Comparison of ENCODE assay signal across 9 cellular contexts in the genomic region with DNA sequence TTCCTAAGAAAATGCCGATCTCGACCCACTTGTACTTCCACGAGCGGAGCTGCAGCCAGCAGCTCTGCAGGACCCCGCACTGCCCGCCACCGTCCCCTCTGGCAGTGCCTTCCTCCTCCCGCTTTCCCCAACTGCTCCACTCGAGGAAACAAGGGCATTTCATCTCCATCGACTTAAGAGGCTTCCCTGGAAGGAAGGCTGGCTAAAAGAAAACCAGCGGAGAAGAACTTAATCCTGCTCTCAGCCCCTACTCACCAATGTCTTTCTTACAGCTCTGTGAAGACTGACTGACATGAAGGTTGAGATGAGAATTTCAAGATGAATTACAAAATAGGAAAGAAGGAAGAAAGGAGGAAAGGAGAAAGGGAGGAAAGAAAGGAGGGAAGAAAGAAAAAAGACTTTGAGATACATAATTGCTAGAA. TPM values are rescaled to one million over a fixed set of nuclear protein-coding genes. Genes with fewer than 3 reads are reported as not detected.
DNase-seq lines count a peak whose midpoint lies in the region; ATAC-seq and TF ChIP-seq lines count a peak whose summit lies in the region.
"Had no signal": no experiment of that assay in that cellular context is flagged by ENCODE, and none has a peak within 500 bp of the region (broad histone marks: within the 10 kb centered on the region; RNA-seq: fewer than 3 reads in every experiment).

No MANE protein-coding gene starts in this region.

- TF ChIP-seq CTCF in vagina (IDR thresholded peaks at IDR 0.05) = no peak

- H3K27me3 ChIP-seq in duodenal mucosa (ENCODE audit: control insufficient read depth in 1 of 2, insufficient read depth in 2 of 2, low read length in 2 of 2) = peaks cover 16 to 20% of the 10 kb centered on the region in 2 donors
- peaks cover 6 to 20% of the 10 kb centered on the region in 2 donors for H3K27me3 ChIP-seq in mucosa of rectum (ENCODE audit: control insufficient read depth in 2 of 2, insufficient read depth in 2 of 2, low read length in 2 of 2)
- H3K27me3 ChIP-seq in vagina = no peaks in the 10 kb centered on the region

- H3K4me1 Mint-ChIP-seq in activated naive CD4-positive, alpha-beta T cell treated with anti-CD3 and anti-CD28 coated beads, Interleukin-2, amount 50 U/mL, for 24 hours = peaks cover 15% of the 10 kb centered on the region

- peaks cover 47% of the 10 kb centered on the region for H3K27me3 Mint-ChIP-seq in activated naive CD4-positive, alpha-beta T cell treated with anti-CD3 and anti-CD28 coated beads, Interleukin-2, amount 50 U/mL, for 24 hours

- DNase-seq in activated naive CD4-positive, alpha-beta T cell treated with anti-CD3 and anti-CD28 coated beads, Interleukin-2, amount 50 U/mL, for 16 hours = no peak
- no peak for DNase-seq in vagina (ENCODE audit: extremely low spot score in 2 of 2)
- DNase-seq in activated CD4-positive, CD25-positive, alpha-beta regulatory T cell (lab: John Stamatoyannopoulos, UW) = no peak
- DNase-seq in ACHN = no peak
- DNase-seq: NCI-H510A treated with DMSO at 0.1 percent for 48 hours had no signal

- H3K4me1 ChIP-seq in duodenal mucosa (ENCODE audit: control insufficient read depth in 1 of 2, insufficient read depth in 2 of 2, low read length in 2 of 2) = peaks cover 5 to 8% of the 10 kb centered on the region in 2 donors
- H3K4me1 ChIP-seq in mucosa of rectum (ENCODE audit: control insufficient read depth in 2 of 2, insufficient read depth in 2 of 2, low read length in 2 of 2) = peaks cover 0 to 4% of the 10 kb centered on the region in 2 donors
- H3K4me1 ChIP-seq in vagina = peaks cover 16% of the 10 kb centered on the region

- H3K4me3 ChIP-seq in duodenal mucosa (ENCODE audit: low read depth in 1 of 2, low read length in 2 of 2) (peak overlapping the region; percentile 70 to 71), mucosa of rectum (ENCODE audit: low read length in 2 of 2) (peak overlapping the region; percentile 48 to 62), vagina (peak overlapping the region; percentile 54 to 55)

- peak overlapping the region; percentile 22 to 55 for H3K9ac ChIP-seq in duodenal mucosa (ENCODE audit: low read depth in 1 of 2, low read length in 2 of 2)
- H3K9ac ChIP-seq in mucosa of rectum (ENCODE audit: low read depth in 1 of 2, low read length in 2 of 2) = no peak overlapping the region

- no peak for ATAC-seq in GM18907 (IDR thresholded peaks at IDR 0.05; ENCODE audit: unreplicated experiment)

- no peaks in the 10 kb centered on the region for H3K9me3 ChIP-seq in duodenal mucosa (ENCODE audit: control insufficient read depth in 1 of 2, low read length in 2 of 2)
- no peaks in the 10 kb centered on the region for H3K9me3 ChIP-seq in mucosa of rectum (ENCODE audit: control insufficient read depth in 2 of 2, low read length in 2 of 2)
- H3K9me3 ChIP-seq in vagina = no peaks in the 10 kb centered on the region

- no peak overlapping the region for H3K27ac Mint-ChIP-seq in activated naive CD4-positive, alpha-beta T cell treated with anti-CD3 and anti-CD28 coated beads, Interleukin-2, amount 50 U/mL, for 24 hours

- intact Hi-C loops in vagina (cut with DNase I) = no loop called here

- H3K4me3 Mint-ChIP-seq in activated naive CD4-positive, alpha-beta T cell treated with anti-CD3 and anti-CD28 coated beads, Interleukin-2, amount 50 U/mL, for 24 hours = peak overlapping the region; percentile 83

- H3K36me3 Mint-ChIP-seq in activated naive CD4-positive, alpha-beta T cell treated with anti-CD3 and anti-CD28 coated beads, Interleukin-2, amount 50 U/mL, for 24 hours = peaks cover 12% of the 10 kb centered on the region

- no peaks in the 10 kb centered on the region for H3K9me3 Mint-ChIP-seq in activated naive CD4-positive, alpha-beta T cell treated with anti-CD3 and anti-CD28 coated beads, Interleukin-2, amount 50 U/mL, for 24 hours

- H3K27ac ChIP-seq in duodenal mucosa (ENCODE audit: low read depth, low read length) = no peak overlapping the region
- no peak overlapping the region for H3K27ac ChIP-seq in mucosa of rectum (ENCODE audit: low read depth in 2 of 2, low read length in 2 of 2)
- no peak overlapping the region for H3K27ac ChIP-seq in vagina

- in situ Hi-C loops in ACHN (cut with HindIII; ENCODE audit: low pct_ligation_motif_present, low pct_unique_long_range_greater_than_20kb, low sequenced_read_pairs) = no loop called here

- no peak for TF ChIP-seq POLR2A in vagina (IDR thresholded peaks at IDR 0.05)

- peaks cover 6 to 9% of the 10 kb centered on the region in 2 donors for H3K36me3 ChIP-seq in duodenal mucosa (ENCODE audit: control insufficient read depth in 1 of 2, insufficient read depth in 2 of 2, low read length in 2 of 2)
- H3K36me3 ChIP-seq in mucosa of rectum (ENCODE audit: control insufficient read depth in 2 of 2, insufficient read depth in 2 of 2, low read length in 2 of 2) = peaks cover 6 to 8% of the 10 kb centered on the region in 2 donors
- H3K36me3 ChIP-seq in vagina = no peaks in the 10 kb centered on the region

RNA-seq across cellular contexts. Expression of a gene that starts 15.6 kb away (rescaled TPM):
- 9.8 TPM for total RNA-seq in vagina

Comparison
In these comparisons a context has a peak if more than half of its experiments do, and no peak if none do; other contexts are left out.
1. H3K9ac ChIP-seq: peak in duodenal mucosa (2 of 2); none in mucosa of rectum (0 of 2).
2. Peak in every context shown above with its lines, with median percentiles within 50 percentile points of each other: H3K4me3 ChIP-seq.